In the genomic region with DNA sequence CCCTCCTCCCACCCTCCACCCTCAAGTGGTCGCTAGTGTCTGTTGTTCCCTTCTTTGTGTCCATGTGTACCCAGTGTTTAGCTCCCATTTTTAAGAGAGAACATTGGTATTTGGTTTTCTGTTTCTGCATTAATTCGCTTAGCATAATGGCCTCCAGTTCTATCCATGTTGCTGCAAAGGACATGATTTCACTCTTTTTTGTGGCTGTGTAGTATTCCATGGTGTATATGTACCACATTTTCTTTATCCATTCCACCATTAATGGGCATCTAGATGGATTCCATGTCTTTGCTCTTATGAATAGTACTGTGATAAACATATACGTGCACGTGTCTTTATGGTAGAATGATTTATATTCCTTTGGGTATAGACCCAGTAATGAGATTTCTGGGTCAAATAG, we compare ENCODE assay signal across 28 cellular contexts. TPM values are rescaled to one million over a fixed set of nuclear protein-coding genes. Genes with fewer than 3 reads are reported as not detected.
"Had no signal": no experiment of that assay in that cellular context is flagged by ENCODE, and none has a peak within 500 bp of the region (broad histone marks: within the 10 kb centered on the region; RNA-seq: fewer than 3 reads in every experiment).

No MANE protein-coding gene starts in this region.

- H3K27me3 ChIP-seq: hepatocyte, pancreas, stomach, testis, thyroid gland, transverse colon, upper lobe of left lung, vagina had no signal

- H2AFZ ChIP-seq: hepatocyte had no signal

- H3K9me3 ChIP-seq: pancreas, prostate gland, testis, thyroid gland, transverse colon, vagina had no signal

- ATAC-seq: naive thymus-derived CD8-positive, alpha-beta T cell; stimulated activated naive B cell treated with anti-CD40 and anti-IgM and Interleukin-4, amounts not matched to agents 10 μg/mL and 1 μg/mL and 100 μg/mL, for 72 hours; stimulated activated naive CD8-positive, alpha-beta T cell treated with anti-CD3 and anti-CD28 coated beads, Interleukin-15, Interleukin-2, amounts not matched to agents 100 U/mL and 50 U/mL, for 24 hours had no signal

- H3K4me3 ChIP-seq: hepatocyte, lower lobe of right lung, pancreas, prostate gland, stomach, testis, thyroid gland, transverse colon, upper lobe of left lung, vagina had no signal

- H3K4me2 ChIP-seq: hepatocyte had no signal

- H3K79me2 ChIP-seq: hepatocyte had no signal

- H3K27ac ChIP-seq: hepatocyte, lower lobe of right lung, pancreas, prostate gland, stomach, testis, thyroid gland, transverse colon, upper lobe of left lung, vagina had no signal

- FAIRE-seq: small intestine had no signal

- DNase-seq: islet precursor cell; lower lobe of right lung; naive thymus-derived CD8-positive, alpha-beta T cell; nucleus accumbens; pancreas; posterior cingulate gyrus; retina; right cardiac atrium; small intestine; stimulated activated CD4-positive, alpha-beta T cell treated with anti-CD3 and anti-CD28 coated beads, Interleukin-1b, Interleukin-23, amount 100 ng/mL, for 48 hours; stimulated activated CD4-positive, alpha-beta T cell treated with anti-CD3 and anti-CD28 coated beads, Interleukin-4, amount 100 ng/mL, for 1 hour; stimulated activated naive B cell treated with anti-CD40 and anti-IgM and Interleukin-4, amounts not matched to agents 10 μg/mL and 1 μg/mL and 100 μg/mL, for 72 hours; stimulated activated naive CD8-positive, alpha-beta T cell treated with anti-CD3 and anti-CD28 coated beads, Interleukin-15, Interleukin-2, amounts not matched to agents 100 U/mL and 50 U/mL, for 24 hours; stomach; testis; thyroid gland; transverse colon; upper lobe of left lung had no signal

- H3K36me3 ChIP-seq: lower lobe of right lung, pancreas, prostate gland, stomach, thyroid gland, transverse colon, upper lobe of left lung, vagina had no signal

- H3K4me1 ChIP-seq: pancreas had no signal

RNA-seq across cellular contexts. Expression of gene TSPYL6, which starts 42.9 kb away (rescaled TPM):
- total RNA-seq: hepatocyte; kidney epithelial cell; left lobe of liver; lower lobe of right lung; mammary epithelial cell; mucosa of gallbladder; naive thymus-derived CD8-positive, alpha-beta T cell; neural crest cell; osteoblast; right cardiac atrium; stomach; transverse colon; vagina had no signal
- polyA plus RNA-seq: hepatocyte; mammary epithelial cell; naive thymus-derived CD8-positive, alpha-beta T cell; pancreas; right cardiac atrium; small intestine; stomach; urinary bladder had no signal
